ENCODE assay signal across 1 cellular context in the genomic region with DNA sequence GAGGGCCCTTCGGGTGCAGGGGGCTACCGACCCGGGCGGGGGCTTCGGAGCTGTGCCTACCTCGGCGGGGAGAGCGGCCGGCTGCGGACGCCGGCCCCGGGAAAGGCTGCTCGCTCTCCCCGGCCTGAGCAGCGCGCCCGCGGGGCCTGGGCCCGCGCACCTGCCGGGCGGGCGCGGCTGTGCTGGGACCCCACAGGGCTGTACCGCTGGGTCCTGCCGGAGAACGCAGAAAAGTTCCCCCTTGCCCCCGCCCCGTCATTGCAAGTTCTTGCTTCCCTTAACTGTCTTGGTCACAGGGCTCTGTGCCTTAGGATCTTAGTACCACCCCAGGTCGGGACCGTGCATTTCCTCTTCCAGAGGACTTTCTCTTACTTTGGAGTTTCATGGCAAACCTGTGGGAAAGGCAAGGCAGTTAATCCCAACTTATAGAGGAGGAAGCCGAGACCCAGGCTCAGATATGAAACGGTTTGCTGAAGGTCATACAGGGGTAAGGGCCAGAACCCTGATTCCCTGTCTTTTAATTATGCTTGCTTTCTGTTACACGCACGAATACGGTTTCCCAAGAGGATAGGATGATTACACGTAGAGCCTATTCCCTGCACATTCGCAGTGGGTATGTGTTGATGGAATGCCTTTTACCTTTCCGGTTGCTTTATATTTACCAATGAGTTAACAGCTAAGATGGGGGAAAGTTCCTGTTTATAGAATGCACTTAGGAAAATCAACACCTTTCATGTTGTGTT.
TF ChIP-seq lines count a peak whose summit lies in the region.

No MANE protein-coding gene starts in this region.

TF ChIP-seq in HepG2, 621 proteins besides CTCF, POLR2A, EP300 and RAD21 (continued from another document and continues in another):
- TF ChIP-seq, protein P1, sequence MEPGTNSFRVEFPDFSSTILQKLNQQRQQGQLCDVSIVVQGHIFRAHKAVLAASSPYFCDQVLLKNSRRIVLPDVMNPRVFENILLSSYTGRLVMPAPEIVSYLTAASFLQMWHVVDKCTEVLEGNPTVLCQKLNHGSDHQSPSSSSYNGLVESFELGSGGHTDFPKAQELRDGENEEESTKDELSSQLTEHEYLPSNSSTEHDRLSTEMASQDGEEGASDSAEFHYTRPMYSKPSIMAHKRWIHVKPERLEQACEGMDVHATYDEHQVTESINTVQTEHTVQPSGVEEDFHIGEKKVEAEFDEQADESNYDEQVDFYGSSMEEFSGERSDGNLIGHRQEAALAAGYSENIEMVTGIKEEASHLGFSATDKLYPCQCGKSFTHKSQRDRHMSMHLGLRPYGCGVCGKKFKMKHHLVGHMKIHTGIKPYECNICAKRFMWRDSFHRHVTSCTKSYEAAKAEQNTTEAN (CRISPR knock-in tag; conservative IDR thresholded peaks at IDR 0.05), result no peak
- TF ChIP-seq TBP (CRISPR knock-in tag; IDR thresholded peaks at IDR 0.05) (no peak), SP5 (CRISPR knock-in tag; IDR thresholded peaks at IDR 0.05; ENCODE audit: borderline replicate concordance, low read depth) (no peak), DPF2 (CRISPR knock-in tag; IDR thresholded peaks at IDR 0.05; ENCODE audit: borderline replicate concordance, low read depth) (no peak), GFI1 (CRISPR knock-in tag; IDR thresholded peaks at IDR 0.05; ENCODE audit: borderline replicate concordance) (no peak), AGO2 (optimal IDR thresholded peaks at IDR 0.05; ENCODE audit: low read depth, low read length) (peak; percentile 66), ZNF879 (CRISPR knock-in tag; IDR thresholded peaks at IDR 0.05) (no peak), STAT5B (CRISPR knock-in tag; IDR thresholded peaks at IDR 0.05) (no peak), ZNF546 (CRISPR knock-in tag; conservative IDR thresholded peaks at IDR 0.05) (no peak), KAT8 (CRISPR knock-in tag; IDR thresholded peaks at IDR 0.05) (no peak), ZNF883 (CRISPR knock-in tag; IDR thresholded peaks at IDR 0.05; ENCODE audit: not compliant biosample characterization) (no peak), GZF1 (CRISPR knock-in tag; IDR thresholded peaks at IDR 0.05) (no peak), ZNF264 (CRISPR knock-in tag; IDR thresholded peaks at IDR 0.05) (no peak), ZNF850 (CRISPR knock-in tag; conservative IDR thresholded peaks at IDR 0.05) (no peak), RBFOX2 (IDR thresholded peaks at IDR 0.05; ENCODE audit: low read depth, low read length) (peak; percentile 49), AHR (CRISPR knock-in tag; IDR thresholded peaks at IDR 0.05) (no peak), ATF7 (IDR thresholded peaks at IDR 0.05) (no peak), ATF7 (CRISPR knock-in tag; IDR thresholded peaks at IDR 0.05) (no peak)
- TF ChIP-seq, protein P2, sequence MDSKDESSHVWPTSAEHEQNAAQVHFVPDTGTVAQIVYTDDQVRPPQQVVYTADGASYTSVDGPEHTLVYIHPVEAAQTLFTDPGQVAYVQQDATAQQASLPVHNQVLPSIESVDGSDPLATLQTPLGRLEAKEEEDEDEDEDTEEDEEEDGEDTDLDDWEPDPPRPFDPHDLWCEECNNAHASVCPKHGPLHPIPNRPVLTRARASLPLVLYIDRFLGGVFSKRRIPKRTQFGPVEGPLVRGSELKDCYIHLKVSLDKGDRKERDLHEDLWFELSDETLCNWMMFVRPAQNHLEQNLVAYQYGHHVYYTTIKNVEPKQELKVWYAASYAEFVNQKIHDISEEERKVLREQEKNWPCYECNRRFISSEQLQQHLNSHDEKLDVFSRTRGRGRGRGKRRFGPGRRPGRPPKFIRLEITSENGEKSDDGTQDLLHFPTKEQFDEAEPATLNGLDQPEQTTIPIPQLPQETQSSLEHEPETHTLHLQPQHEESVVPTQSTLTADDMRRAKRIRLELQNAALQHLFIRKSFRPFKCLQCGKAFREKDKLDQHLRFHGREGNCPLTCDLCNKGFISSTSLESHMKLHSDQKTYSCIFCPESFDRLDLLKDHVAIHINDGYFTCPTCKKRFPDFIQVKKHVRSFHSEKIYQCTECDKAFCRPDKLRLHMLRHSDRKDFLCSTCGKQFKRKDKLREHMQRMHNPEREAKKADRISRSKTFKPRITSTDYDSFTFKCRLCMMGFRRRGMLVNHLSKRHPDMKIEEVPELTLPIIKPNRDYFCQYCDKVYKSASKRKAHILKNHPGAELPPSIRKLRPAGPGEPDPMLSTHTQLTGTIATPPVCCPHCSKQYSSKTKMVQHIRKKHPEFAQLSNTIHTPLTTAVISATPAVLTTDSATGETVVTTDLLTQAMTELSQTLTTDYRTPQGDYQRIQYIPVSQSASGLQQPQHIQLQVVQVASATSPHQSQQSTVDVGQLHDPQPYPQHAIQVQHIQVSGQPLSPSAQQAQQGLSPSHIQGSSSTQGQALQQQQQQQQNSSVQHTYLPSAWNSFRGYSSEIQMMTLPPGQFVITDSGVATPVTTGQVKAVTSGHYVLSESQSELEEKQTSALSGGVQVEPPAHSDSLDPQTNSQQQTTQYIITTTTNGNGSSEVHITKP (CRISPR knock-in tag; IDR thresholded peaks at IDR 0.05; ENCODE audit: low read depth), result no peak
- TF ChIP-seq, protein P3, sequence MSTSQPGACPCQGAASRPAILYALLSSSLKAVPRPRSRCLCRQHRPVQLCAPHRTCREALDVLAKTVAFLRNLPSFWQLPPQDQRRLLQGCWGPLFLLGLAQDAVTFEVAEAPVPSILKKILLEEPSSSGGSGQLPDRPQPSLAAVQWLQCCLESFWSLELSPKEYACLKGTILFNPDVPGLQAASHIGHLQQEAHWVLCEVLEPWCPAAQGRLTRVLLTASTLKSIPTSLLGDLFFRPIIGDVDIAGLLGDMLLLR (CRISPR knock-in tag; IDR thresholded peaks at IDR 0.05), result peak; percentile 73; the same call in 1 of the 2 replicates
- TF ChIP-seq, protein P4, sequence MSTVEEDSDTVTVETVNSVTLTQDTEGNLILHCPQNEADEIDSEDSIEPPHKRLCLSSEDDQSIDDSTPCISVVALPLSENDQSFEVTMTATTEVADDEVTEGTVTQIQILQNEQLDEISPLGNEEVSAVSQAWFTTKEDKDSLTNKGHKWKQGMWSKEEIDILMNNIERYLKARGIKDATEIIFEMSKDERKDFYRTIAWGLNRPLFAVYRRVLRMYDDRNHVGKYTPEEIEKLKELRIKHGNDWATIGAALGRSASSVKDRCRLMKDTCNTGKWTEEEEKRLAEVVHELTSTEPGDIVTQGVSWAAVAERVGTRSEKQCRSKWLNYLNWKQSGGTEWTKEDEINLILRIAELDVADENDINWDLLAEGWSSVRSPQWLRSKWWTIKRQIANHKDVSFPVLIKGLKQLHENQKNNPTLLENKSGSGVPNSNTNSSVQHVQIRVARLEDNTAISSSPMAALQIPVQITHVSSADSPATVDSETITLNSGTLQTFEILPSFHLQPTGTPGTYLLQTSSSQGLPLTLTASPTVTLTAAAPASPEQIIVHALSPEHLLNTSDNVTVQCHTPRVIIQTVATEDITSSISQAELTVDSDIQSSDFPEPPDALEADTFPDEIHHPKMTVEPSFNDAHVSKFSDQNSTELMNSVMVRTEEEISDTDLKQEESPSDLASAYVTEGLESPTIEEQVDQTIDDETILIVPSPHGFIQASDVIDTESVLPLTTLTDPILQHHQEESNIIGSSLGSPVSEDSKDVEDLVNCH (CRISPR knock-in tag; IDR thresholded peaks at IDR 0.05), result no peak
- TF ChIP-seq, protein P5, sequence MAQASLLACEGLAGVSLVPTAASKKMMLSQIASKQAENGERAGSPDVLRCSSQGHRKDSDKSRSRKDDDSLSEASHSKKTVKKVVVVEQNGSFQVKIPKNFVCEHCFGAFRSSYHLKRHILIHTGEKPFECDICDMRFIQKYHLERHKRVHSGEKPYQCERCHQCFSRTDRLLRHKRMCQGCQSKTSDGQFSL (CRISPR knock-in tag; IDR thresholded peaks at IDR 0.05), result no peak
- TF ChIP-seq, protein P6, sequence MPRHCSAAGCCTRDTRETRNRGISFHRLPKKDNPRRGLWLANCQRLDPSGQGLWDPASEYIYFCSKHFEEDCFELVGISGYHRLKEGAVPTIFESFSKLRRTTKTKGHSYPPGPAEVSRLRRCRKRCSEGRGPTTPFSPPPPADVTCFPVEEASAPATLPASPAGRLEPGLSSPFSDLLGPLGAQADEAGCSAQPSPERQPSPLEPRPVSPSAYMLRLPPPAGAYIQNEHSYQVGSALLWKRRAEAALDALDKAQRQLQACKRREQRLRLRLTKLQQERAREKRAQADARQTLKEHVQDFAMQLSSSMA (CRISPR knock-in tag; IDR thresholded peaks at IDR 0.05), result 0 out of 2 replicates have a peak, but pooled peaks have one; percentile 9
- TF ChIP-seq, protein P7, sequence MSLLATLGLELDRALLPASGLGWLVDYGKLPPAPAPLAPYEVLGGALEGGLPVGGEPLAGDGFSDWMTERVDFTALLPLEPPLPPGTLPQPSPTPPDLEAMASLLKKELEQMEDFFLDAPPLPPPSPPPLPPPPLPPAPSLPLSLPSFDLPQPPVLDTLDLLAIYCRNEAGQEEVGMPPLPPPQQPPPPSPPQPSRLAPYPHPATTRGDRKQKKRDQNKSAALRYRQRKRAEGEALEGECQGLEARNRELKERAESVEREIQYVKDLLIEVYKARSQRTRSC (CRISPR knock-in tag; IDR thresholded peaks at IDR 0.05; ENCODE audit: low read depth), result no peak
- TF ChIP-seq, protein P8, sequence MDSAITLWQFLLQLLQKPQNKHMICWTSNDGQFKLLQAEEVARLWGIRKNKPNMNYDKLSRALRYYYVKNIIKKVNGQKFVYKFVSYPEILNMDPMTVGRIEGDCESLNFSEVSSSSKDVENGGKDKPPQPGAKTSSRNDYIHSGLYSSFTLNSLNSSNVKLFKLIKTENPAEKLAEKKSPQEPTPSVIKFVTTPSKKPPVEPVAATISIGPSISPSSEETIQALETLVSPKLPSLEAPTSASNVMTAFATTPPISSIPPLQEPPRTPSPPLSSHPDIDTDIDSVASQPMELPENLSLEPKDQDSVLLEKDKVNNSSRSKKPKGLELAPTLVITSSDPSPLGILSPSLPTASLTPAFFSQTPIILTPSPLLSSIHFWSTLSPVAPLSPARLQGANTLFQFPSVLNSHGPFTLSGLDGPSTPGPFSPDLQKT (CRISPR knock-in tag; IDR thresholded peaks at IDR 0.05; ENCODE audit: borderline replicate concordance), result no peak
- TF ChIP-seq, protein P9, sequence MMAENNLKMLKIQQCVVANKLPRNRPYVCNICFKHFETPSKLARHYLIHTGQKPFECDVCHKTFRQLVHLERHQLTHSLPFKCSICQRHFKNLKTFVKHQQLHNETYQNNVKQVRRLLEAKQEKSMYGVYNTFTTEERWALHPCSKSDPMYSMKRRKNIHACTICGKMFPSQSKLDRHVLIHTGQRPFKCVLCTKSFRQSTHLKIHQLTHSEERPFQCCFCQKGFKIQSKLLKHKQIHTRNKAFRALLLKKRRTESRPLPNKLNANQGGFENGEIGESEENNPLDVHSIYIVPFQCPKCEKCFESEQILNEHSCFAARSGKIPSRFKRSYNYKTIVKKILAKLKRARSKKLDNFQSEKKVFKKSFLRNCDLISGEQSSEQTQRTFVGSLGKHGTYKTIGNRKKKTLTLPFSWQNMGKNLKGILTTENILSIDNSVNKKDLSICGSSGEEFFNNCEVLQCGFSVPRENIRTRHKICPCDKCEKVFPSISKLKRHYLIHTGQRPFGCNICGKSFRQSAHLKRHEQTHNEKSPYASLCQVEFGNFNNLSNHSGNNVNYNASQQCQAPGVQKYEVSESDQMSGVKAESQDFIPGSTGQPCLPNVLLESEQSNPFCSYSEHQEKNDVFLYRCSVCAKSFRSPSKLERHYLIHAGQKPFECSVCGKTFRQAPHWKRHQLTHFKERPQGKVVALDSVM (CRISPR knock-in tag; IDR thresholded peaks at IDR 0.05), result 0 out of 2 replicates have a peak, but pooled peaks have one; percentile 29
- TF ChIP-seq, protein P10, sequence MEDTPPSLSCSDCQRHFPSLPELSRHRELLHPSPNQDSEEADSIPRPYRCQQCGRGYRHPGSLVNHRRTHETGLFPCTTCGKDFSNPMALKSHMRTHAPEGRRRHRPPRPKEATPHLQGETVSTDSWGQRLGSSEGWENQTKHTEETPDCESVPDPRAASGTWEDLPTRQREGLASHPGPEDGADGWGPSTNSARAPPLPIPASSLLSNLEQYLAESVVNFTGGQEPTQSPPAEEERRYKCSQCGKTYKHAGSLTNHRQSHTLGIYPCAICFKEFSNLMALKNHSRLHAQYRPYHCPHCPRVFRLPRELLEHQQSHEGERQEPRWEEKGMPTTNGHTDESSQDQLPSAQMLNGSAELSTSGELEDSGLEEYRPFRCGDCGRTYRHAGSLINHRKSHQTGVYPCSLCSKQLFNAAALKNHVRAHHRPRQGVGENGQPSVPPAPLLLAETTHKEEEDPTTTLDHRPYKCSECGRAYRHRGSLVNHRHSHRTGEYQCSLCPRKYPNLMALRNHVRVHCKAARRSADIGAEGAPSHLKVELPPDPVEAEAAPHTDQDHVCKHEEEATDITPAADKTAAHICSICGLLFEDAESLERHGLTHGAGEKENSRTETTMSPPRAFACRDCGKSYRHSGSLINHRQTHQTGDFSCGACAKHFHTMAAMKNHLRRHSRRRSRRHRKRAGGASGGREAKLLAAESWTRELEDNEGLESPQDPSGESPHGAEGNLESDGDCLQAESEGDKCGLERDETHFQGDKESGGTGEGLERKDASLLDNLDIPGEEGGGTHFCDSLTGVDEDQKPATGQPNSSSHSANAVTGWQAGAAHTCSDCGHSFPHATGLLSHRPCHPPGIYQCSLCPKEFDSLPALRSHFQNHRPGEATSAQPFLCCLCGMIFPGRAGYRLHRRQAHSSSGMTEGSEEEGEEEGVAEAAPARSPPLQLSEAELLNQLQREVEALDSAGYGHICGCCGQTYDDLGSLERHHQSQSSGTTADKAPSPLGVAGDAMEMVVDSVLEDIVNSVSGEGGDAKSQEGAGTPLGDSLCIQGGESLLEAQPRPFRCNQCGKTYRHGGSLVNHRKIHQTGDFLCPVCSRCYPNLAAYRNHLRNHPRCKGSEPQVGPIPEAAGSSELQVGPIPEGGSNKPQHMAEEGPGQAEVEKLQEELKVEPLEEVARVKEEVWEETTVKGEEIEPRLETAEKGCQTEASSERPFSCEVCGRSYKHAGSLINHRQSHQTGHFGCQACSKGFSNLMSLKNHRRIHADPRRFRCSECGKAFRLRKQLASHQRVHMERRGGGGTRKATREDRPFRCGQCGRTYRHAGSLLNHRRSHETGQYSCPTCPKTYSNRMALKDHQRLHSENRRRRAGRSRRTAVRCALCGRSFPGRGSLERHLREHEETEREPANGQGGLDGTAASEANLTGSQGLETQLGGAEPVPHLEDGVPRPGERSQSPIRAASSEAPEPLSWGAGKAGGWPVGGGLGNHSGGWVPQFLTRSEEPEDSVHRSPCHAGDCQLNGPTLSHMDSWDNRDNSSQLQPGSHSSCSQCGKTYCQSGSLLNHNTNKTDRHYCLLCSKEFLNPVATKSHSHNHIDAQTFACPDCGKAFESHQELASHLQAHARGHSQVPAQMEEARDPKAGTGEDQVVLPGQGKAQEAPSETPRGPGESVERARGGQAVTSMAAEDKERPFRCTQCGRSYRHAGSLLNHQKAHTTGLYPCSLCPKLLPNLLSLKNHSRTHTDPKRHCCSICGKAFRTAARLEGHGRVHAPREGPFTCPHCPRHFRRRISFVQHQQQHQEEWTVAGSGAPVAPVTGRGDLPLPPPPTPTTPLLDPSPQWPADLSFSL (CRISPR knock-in tag; IDR thresholded peaks at IDR 0.05), result no peak
- TF ChIP-seq, protein P11, sequence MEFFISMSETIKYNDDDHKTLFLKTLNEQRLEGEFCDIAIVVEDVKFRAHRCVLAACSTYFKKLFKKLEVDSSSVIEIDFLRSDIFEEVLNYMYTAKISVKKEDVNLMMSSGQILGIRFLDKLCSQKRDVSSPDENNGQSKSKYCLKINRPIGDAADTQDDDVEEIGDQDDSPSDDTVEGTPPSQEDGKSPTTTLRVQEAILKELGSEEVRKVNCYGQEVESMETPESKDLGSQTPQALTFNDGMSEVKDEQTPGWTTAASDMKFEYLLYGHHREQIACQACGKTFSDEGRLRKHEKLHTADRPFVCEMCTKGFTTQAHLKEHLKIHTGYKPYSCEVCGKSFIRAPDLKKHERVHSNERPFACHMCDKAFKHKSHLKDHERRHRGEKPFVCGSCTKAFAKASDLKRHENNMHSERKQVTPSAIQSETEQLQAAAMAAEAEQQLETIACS (CRISPR knock-in tag; IDR thresholded peaks at IDR 0.05), result no peak
